1 cellular context compared by ENCODE assay signal in the genomic region with DNA sequence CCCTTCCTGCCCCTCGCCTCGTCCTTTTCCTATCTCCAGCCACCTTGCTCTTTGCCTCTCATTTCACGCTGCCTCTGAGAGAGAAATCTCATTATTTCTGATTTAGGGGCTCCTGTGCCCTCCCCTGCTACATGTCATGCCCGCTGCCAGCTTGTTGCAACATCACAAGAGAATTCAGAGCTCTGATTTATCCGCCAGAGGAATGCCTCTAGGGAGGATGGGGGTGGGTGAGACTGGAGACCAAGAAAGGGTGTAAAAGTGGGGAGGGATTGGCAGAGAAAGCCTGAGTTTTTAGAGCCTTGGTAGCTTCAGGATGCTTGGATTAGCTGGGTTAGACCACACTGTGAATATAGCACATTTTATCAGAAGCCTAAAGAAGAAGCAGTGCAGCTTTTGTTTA.
TF ChIP-seq lines count a peak whose summit lies in the region.

No MANE protein-coding gene starts in this region.

TF ChIP-seq in IMR-90, 13 proteins besides CTCF, POLR2A, EP300 and RAD21:
- TF ChIP-seq MXI1 (IDR thresholded peaks at IDR 0.05; ENCODE audit: borderline replicate concordance, low read depth, low read length): no peak
- 0 out of 2 replicates have a peak, but pooled peaks have one; percentile 6 for TF ChIP-seq CEBPB (IDR thresholded peaks at IDR 0.05; ENCODE audit: low read depth, low read length)
